In genomic region chr20:35172434-35172806, GRCh38 we compare ENCODE assay signal across 8 cellular contexts. TPM values are rescaled to one million over a fixed set of nuclear protein-coding genes. Genes with fewer than 3 reads are reported as not detected.
A peak's percentile ranks its signal among the peaks of the same experiment; 100 is the strongest.
DNase-seq lines count a peak whose midpoint lies in the region; ATAC-seq and TF ChIP-seq lines count a peak whose summit lies in the region.

No MANE protein-coding gene starts in this region.

- peak overlapping the region; percentile 74 for H3K27ac Mint-ChIP-seq in activated CD8-positive, alpha-beta T cell treated with anti-CD3 and anti-CD28 coated beads for 36 hours

- peaks cover 1% of the 10 kb centered on the region for H3K36me3 Mint-ChIP-seq in activated CD8-positive, alpha-beta T cell treated with anti-CD3 and anti-CD28 coated beads for 36 hours (ENCODE audit: low read depth)

- ATAC-seq in activated CD8-positive, alpha-beta T cell treated with anti-CD3 and anti-CD28 coated beads for 36 hours, result no peak
- no peak for ATAC-seq in foreskin keratinocyte
- no peak for ATAC-seq in GM21423 (IDR thresholded peaks at IDR 0.05; ENCODE audit: unreplicated experiment)

- CTCF ChIA-PET in activated CD8-positive, alpha-beta T cell treated with anti-CD3 and anti-CD28 coated beads for 36 hours (lab: Charles Lee), result no interaction called here

- H3K4me3 ChIP-seq in H7 (ENCODE audit: insufficient read depth, low read depth, low read length), result peak overlapping the region; percentile 47
- H3K4me3 ChIP-seq in skin epidermis, result peak overlapping the region; percentile 8 to 36 (median 15)

- peaks cover 3% of the 10 kb centered on the region for H3K36me3 ChIP-seq in H7 (replicated peaks; ENCODE audit: control insufficient read depth, insufficient read depth, low read length)

- H3K4me3 Mint-ChIP-seq in activated CD8-positive, alpha-beta T cell treated with anti-CD3 and anti-CD28 coated beads for 36 hours, result peak overlapping the region; percentile 70

- H3K4me1 ChIP-seq in foreskin keratinocyte, result peaks cover 11% of the 10 kb centered on the region

- no peak for TF ChIP-seq CTCF in activated CD8-positive, alpha-beta T cell treated with anti-CD3 and anti-CD28 coated beads for 36 hours (IDR thresholded peaks at IDR 0.05)
- no peak for TF ChIP-seq CTCF in foreskin keratinocyte (conservative IDR thresholded peaks at IDR 0.05)

- intact Hi-C loops in activated CD8-positive, alpha-beta T cell treated with anti-CD3 and anti-CD28 coated beads for 36 hours (cut with micrococcal nuclease), result no loop called here

- H3K27me3 ChIP-seq in H7 (ENCODE audit: control insufficient read depth, insufficient read depth, low read length) (no peaks in the 10 kb centered on the region), foreskin keratinocyte (no peaks in the 10 kb centered on the region)

- H3K27me3 Mint-ChIP-seq in activated CD8-positive, alpha-beta T cell treated with anti-CD3 and anti-CD28 coated beads for 36 hours, result no peaks in the 10 kb centered on the region

- no peaks in the 10 kb centered on the region for H3K9me3 Mint-ChIP-seq in activated CD8-positive, alpha-beta T cell treated with anti-CD3 and anti-CD28 coated beads for 36 hours

- POLR2A ChIA-PET in activated CD8-positive, alpha-beta T cell treated with anti-CD3 and anti-CD28 coated beads for 36 hours (lab: Charles Lee), result interaction anchor here (1.1 kb wide), 1 partner anchor 11 kb away, joined by 3 read pairs; no protein-coding TSS in a partner anchor

- H3K27ac ChIP-seq in foreskin keratinocyte (peak overlapping the region; percentile 54), skin epidermis (peak overlapping the region in 18 of 21 experiments; percentile 1 to 83 (median 65))

- DNase-seq in H7 (no peak), foreskin keratinocyte (no peak), DMS79 treated with DMSO at 0.1 percent for 48 hours (lab: John Stamatoyannopoulos, UW) (no peak), H4 (ENCODE audit: low spot score) (no peak), NCI-H2107 (lab: John Stamatoyannopoulos, UW) (no peak)
- no peak for DNase-seq in activated CD8-positive, alpha-beta T cell treated with anti-CD3 and anti-CD28 coated beads for 36 hours

- peaks cover 22% of the 10 kb centered on the region for H3K4me1 Mint-ChIP-seq in activated CD8-positive, alpha-beta T cell treated with anti-CD3 and anti-CD28 coated beads for 36 hours (ENCODE audit: low read depth)

RNA-seq across cellular contexts. Expression of gene PROCR, which starts 0.5 kb away (rescaled TPM):
- total RNA-seq in H7 (2014; rRNA removed; shearing (Covaris generic)), result 64.9 and 89.6 TPM in 2 replicates
- 1 to 10 TPM; 2.3 to 3.0 TPM for total RNA-seq in activated CD8-positive, alpha-beta T cell treated with anti-CD3 and anti-CD28 coated beads for 36 hours
- 73.5 and 87.8 TPM in 2 replicates for total RNA-seq in foreskin keratinocyte
- polyA plus RNA-seq in foreskin keratinocyte, result 90.1 and 110 TPM in 2 replicates
- total RNA-seq in H4 (2014; rRNA removed; shearing (Covaris generic)), result 112 and 120 TPM in 2 replicates

RNA-seq across cellular contexts. Expression of gene EDEM2, which starts 25.3 kb away (rescaled TPM):
- total RNA-seq in H7 (2014; rRNA removed; shearing (Covaris generic)), result 26.8 and 36.8 TPM in 2 replicates
- total RNA-seq in activated CD8-positive, alpha-beta T cell treated with anti-CD3 and anti-CD28 coated beads for 36 hours, result 10 to 100 TPM; 14.4 to 16.0 TPM
- total RNA-seq in foreskin keratinocyte, result 24.2 and 27.0 TPM in 2 replicates
- polyA plus RNA-seq in foreskin keratinocyte, result 24.8 and 25.0 TPM in 2 replicates
- 38.7 and 40.1 TPM in 2 replicates for total RNA-seq in H4 (2014; rRNA removed; shearing (Covaris generic))

RNA-seq across cellular contexts. Expression of gene MMP24, which starts 54.1 kb away (rescaled TPM):
- 14.8 and 21.1 TPM in 2 replicates for total RNA-seq in H7 (2014; rRNA removed; shearing (Covaris generic))
- not detected for total RNA-seq in activated CD8-positive, alpha-beta T cell treated with anti-CD3 and anti-CD28 coated beads for 36 hours
- 0.03 and 0.04 TPM in 2 replicates for total RNA-seq in foreskin keratinocyte
- 0.03 TPM in 2 replicates for polyA plus RNA-seq in foreskin keratinocyte
- total RNA-seq in H4 (2014; rRNA removed; shearing (Covaris generic)), result 0.33 and 0.68 TPM in 2 replicates

Comparison
In these comparisons a context has a peak if more than half of its experiments do, and no peak if none do; other contexts are left out.
1. RNA of gene PROCR, which starts 0.5 kb away (total RNA-seq): 112 to 120 TPM in H4, 73.5 to 87.8 TPM in foreskin keratinocyte and 64.9 to 89.6 TPM in H7; 2.3 to 3.0 TPM in activated CD8-positive, alpha-beta T cell treated with anti-CD3 and anti-CD28 coated beads for 36 hours; every median in the first group is over 10 times any median in the second.